Comparison of ENCODE assay signal across 20 cellular contexts in the genomic region with DNA sequence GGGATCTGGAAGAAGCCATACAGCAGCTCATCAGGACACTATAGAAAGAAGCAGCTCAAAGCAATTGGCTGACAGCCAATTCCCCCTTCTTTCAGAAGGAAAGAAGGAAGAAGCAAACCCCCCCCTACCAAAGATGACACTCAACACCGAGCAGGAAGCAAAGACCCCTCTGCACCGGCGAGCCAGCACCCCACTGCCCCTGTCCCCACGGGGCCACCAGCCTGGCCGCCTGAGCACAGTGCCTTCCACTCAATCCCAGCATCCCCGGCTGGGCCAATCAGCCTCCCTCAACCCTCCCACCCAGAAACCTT. TPM values are rescaled to one million over a fixed set of nuclear protein-coding genes. Genes with fewer than 3 reads are reported as not detected.
"Had no signal": no experiment of that assay in that cellular context is flagged by ENCODE, and none has a peak within 500 bp of the region (broad histone marks: within the 10 kb centered on the region; RNA-seq: fewer than 3 reads in every experiment).

No MANE protein-coding gene starts in this region.

- H3K9me3 ChIP-seq: colonic mucosa had no signal

- H3K4me1 ChIP-seq: colonic mucosa had no signal

- H3K36me3 ChIP-seq: colonic mucosa had no signal

- H3K4me3 Mint-ChIP-seq: activated CD8-positive, alpha-beta memory T cell treated with anti-CD3 and anti-CD28 coated beads, Interleukin-2, amount 10 ng/mL, durations not matched to agents 7 days and 5 days; activated naive CD8-positive, alpha-beta T cell; activated T-cell treated with anti-CD3 and anti-CD28 coated beads, Interleukin-2, amount 50 U/mL, for 4 hours; natural killer cell had no signal

- H3K27ac ChIP-seq: colonic mucosa had no signal

- H3K36me3 Mint-ChIP-seq: activated naive CD8-positive, alpha-beta T cell; natural killer cell had no signal

- H3K27ac Mint-ChIP-seq: activated CD8-positive, alpha-beta memory T cell treated with anti-CD3 and anti-CD28 coated beads, Interleukin-2, amount 10 ng/mL, durations not matched to agents 7 days and 5 days; activated naive CD8-positive, alpha-beta T cell; natural killer cell had no signal

- ATAC-seq: activated CD8-positive, alpha-beta memory T cell treated with anti-CD3 and anti-CD28 coated beads, Interleukin-2, amount 10 ng/mL, durations not matched to agents 7 days and 5 days; natural killer cell had no signal

- H3K9me3 Mint-ChIP-seq: activated T-cell treated with anti-CD3 and anti-CD28 coated beads, Interleukin-2, amount 50 U/mL, for 4 hours; natural killer cell had no signal

- H3K27me3 ChIP-seq: colonic mucosa had no signal

- H3K4me1 Mint-ChIP-seq: activated CD8-positive, alpha-beta memory T cell treated with anti-CD3 and anti-CD28 coated beads, Interleukin-2, amount 10 ng/mL, durations not matched to agents 7 days and 5 days had no signal

- DNase-seq: activated CD4-positive, alpha-beta T cell treated with anti-CD3 and anti-CD28 coated beads for 1 hour; activated CD4-positive, alpha-beta T cell treated with anti-CD3 and anti-CD28 coated beads, Interleukin-2, amount 50 U/mL, for 48 hours; activated CD8-positive, alpha-beta memory T cell treated with anti-CD3 and anti-CD28 coated beads, Interleukin-2, amount 10 ng/mL, durations not matched to agents 7 days and 5 days; activated gamma-delta T cell; activated T-cell treated with anti-CD3 and anti-CD28 coated beads, Interleukin-2, amount 50 U/mL, for 4 hours; colonic mucosa; effector CD8-positive, alpha-beta T cell; hypothalamus; mammary epithelial cell; natural killer cell; nucleus accumbens; stimulated activated CD4-positive, alpha-beta T cell treated with anti-CD3 and anti-CD28 coated beads, Interleukin-2, amount 100 ng/mL, for 48 hours; stimulated activated naive CD4-positive, alpha-beta T cell treated with Interleukin-2 at 50 U/mL for 16 hours; SW 1271; T-helper 9 cell had no signal

RNA-seq across cellular contexts. Expression of a gene that starts 1.2 kb away (rescaled TPM):
- total RNA-seq: activated CD8-positive, alpha-beta memory T cell treated with anti-CD3 and anti-CD28 coated beads, Interleukin-2, amount 10 ng/mL, durations not matched to agents 7 days and 5 days; activated T-cell treated with anti-CD3 and anti-CD28 coated beads, Interleukin-2, amount 50 U/mL, for 4 hours; bronchial epithelial cell; mammary epithelial cell; natural killer cell; temporal lobe had no signal
- polyA plus RNA-seq: mammary epithelial cell had no signal

RNA-seq across cellular contexts. Expression of a gene that starts 1.3 kb away (rescaled TPM):
- total RNA-seq: activated CD8-positive, alpha-beta memory T cell treated with anti-CD3 and anti-CD28 coated beads, Interleukin-2, amount 10 ng/mL, durations not matched to agents 7 days and 5 days; activated T-cell treated with anti-CD3 and anti-CD28 coated beads, Interleukin-2, amount 50 U/mL, for 4 hours; bronchial epithelial cell; colonic mucosa; mammary epithelial cell; mononuclear cell; natural killer cell; temporal lobe had no signal
- polyA plus RNA-seq: mammary epithelial cell had no signal

RNA-seq across cellular contexts. Expression of a gene that starts 35.8 kb away (rescaled TPM):
- total RNA-seq: activated CD8-positive, alpha-beta memory T cell treated with anti-CD3 and anti-CD28 coated beads, Interleukin-2, amount 10 ng/mL, durations not matched to agents 7 days and 5 days; activated T-cell treated with anti-CD3 and anti-CD28 coated beads, Interleukin-2, amount 50 U/mL, for 4 hours; bronchial epithelial cell; colonic mucosa; mammary epithelial cell; mononuclear cell; natural killer cell; posterior vena cava; temporal lobe had no signal
- polyA plus RNA-seq: mammary epithelial cell had no signal
